Comparison of ENCODE assay signal across 1 cellular context in genomic region chrX:10617964-10618342, GRCh38.
TF ChIP-seq lines count a peak whose summit lies in the region.

No MANE protein-coding gene starts in this region.

TF ChIP-seq in A549, 52 proteins besides CTCF, POLR2A, EP300 and RAD21 (continued from another document):
- TF ChIP-seq EHMT2 (IDR thresholded peaks at IDR 0.05; ENCODE audit: low read depth) (no peak), ESRRA (IDR thresholded peaks at IDR 0.05; ENCODE audit: borderline replicate concordance, low read length) (no peak), BCL3 (IDR thresholded peaks at IDR 0.05) (no peak), RNF2 (IDR thresholded peaks at IDR 0.05; ENCODE audit: borderline replicate concordance, low read depth) (no peak), MAFK (IDR thresholded peaks at IDR 0.05; ENCODE audit: partially characterized antibody) (no peak), MAZ (IDR thresholded peaks at IDR 0.05; ENCODE audit: borderline replicate concordance, low read depth, low read length) (no peak), MAX (IDR thresholded peaks at IDR 0.05) (no peak), KDM1A (IDR thresholded peaks at IDR 0.05; ENCODE audit: low read depth) (no peak), TP53 (CRISPR knock-in tag; IDR thresholded peaks at IDR 0.05) (no peak), ZFP36 (IDR thresholded peaks at IDR 0.05; ENCODE audit: borderline replicate concordance, partially characterized antibody) (no peak)
